Comparison of ENCODE assay signal across 18 cellular contexts in genomic region chr10:99623919-99624318, GRCh38. TPM values are rescaled to one million over a fixed set of nuclear protein-coding genes. Genes with fewer than 3 reads are reported as not detected.
A peak's percentile ranks its signal among the peaks of the same experiment; 100 is the strongest.
DNase-seq lines count a peak whose midpoint lies in the region; ATAC-seq and TF ChIP-seq lines count a peak whose summit lies in the region.
"Had no signal": no experiment of that assay in that cellular context is flagged by ENCODE, and none has a peak within 500 bp of the region (broad histone marks: within the 10 kb centered on the region; RNA-seq: fewer than 3 reads in every experiment).

No MANE protein-coding gene starts in this region.

- H3K4me1 ChIP-seq in BLaER1 treated with 17β-estradiol and CSF1 and Interleukin-3, amounts not matched to agents 10 nM and 100 nM: peaks cover 13 to 30% (median 22%) of the 10 kb centered on the region in 10 experiments

- H3K4me3 ChIP-seq in BLaER1 treated with 17β-estradiol and CSF1 and Interleukin-3, amounts not matched to agents 10 nM and 100 nM: no peak overlapping the region
- H3K4me3 ChIP-seq: GM23248 had no signal

- H3K27me3 Mint-ChIP-seq in activated CD4-positive, alpha-beta T cell treated with anti-CD3 and anti-CD28 coated beads, Interleukin-2, amount 10 ng/mL, durations not matched to agents 7 days and 5 days: peaks cover 5% of the 10 kb centered on the region
- H3K27me3 Mint-ChIP-seq in activated T-helper 17 cell treated with anti-CD3 and anti-CD28 coated beads, Interleukin-2, amount 50 U/mL, for 72 hours: no peaks in the 10 kb centered on the region
- no peaks in the 10 kb centered on the region for H3K27me3 Mint-ChIP-seq in neural crest cell (ENCODE audit: low read depth)

- H3K36me3 ChIP-seq in BLaER1 treated with 17β-estradiol and CSF1 and Interleukin-3, amounts not matched to agents 10 nM and 100 nM: no peaks in the 10 kb centered on the region

- no peak overlapping the region for H3K27ac ChIP-seq in BLaER1 treated with 17β-estradiol and CSF1 and Interleukin-3, amounts not matched to agents 10 nM and 100 nM
- H3K27ac ChIP-seq: GM23248 had no signal

- peak overlapping the region in 8 of 11 experiments; percentile 3 to 26 (median 10); a peak in 6 of 22 replicates for H3K4me2 ChIP-seq in BLaER1 treated with 17β-estradiol and CSF1 and Interleukin-3, amounts not matched to agents 10 nM and 100 nM

- no peak for TF ChIP-seq CTCF in neural crest cell (conservative IDR thresholded peaks at IDR 0.05)

- H3K4me3 Mint-ChIP-seq in activated CD4-positive, alpha-beta T cell treated with anti-CD3 and anti-CD28 coated beads, Interleukin-2, amount 10 ng/mL, durations not matched to agents 7 days and 5 days: no peak overlapping the region
- H3K4me3 Mint-ChIP-seq in activated T-helper 17 cell treated with anti-CD3 and anti-CD28 coated beads, Interleukin-2, amount 50 U/mL, for 72 hours: no peak overlapping the region
- peak overlapping the region; percentile 70 for H3K4me3 Mint-ChIP-seq in neural crest cell

- no peaks in the 10 kb centered on the region for H3K9me3 ChIP-seq in BLaER1 treated with 17β-estradiol and CSF1 and Interleukin-3, amounts not matched to agents 10 nM and 100 nM (replicated peaks in 1 of 11)

- ATAC-seq in activated T-helper 17 cell treated with anti-CD3 and anti-CD28 coated beads, Interleukin-2, amount 50 U/mL, for 72 hours (replicated peaks): no peak
- ATAC-seq in GM19463 (IDR thresholded peaks at IDR 0.05; ENCODE audit: unreplicated experiment): no peak
- ATAC-seq: HCT116 had no signal

- peaks cover 3% of the 10 kb centered on the region for H3K36me3 Mint-ChIP-seq in activated CD4-positive, alpha-beta T cell treated with anti-CD3 and anti-CD28 coated beads, Interleukin-2, amount 10 ng/mL, durations not matched to agents 7 days and 5 days (ENCODE audit: low read depth)
- H3K36me3 Mint-ChIP-seq in activated T-helper 17 cell treated with anti-CD3 and anti-CD28 coated beads, Interleukin-2, amount 50 U/mL, for 72 hours (ENCODE audit: low read depth): peaks cover 7% of the 10 kb centered on the region
- H3K36me3 Mint-ChIP-seq in neural crest cell (ENCODE audit: low read depth): no peaks in the 10 kb centered on the region

- H3K9me3 Mint-ChIP-seq in activated CD4-positive, alpha-beta T cell treated with anti-CD3 and anti-CD28 coated beads, Interleukin-2, amount 10 ng/mL, durations not matched to agents 7 days and 5 days: no peaks in the 10 kb centered on the region
- no peaks in the 10 kb centered on the region for H3K9me3 Mint-ChIP-seq in activated T-helper 17 cell treated with anti-CD3 and anti-CD28 coated beads, Interleukin-2, amount 50 U/mL, for 72 hours
- H3K9me3 Mint-ChIP-seq in neural crest cell: no peaks in the 10 kb centered on the region

- CTCF ChIA-PET in activated CD4-positive, alpha-beta T cell treated with anti-CD3 and anti-CD28 coated beads, Interleukin-2, amount 10 ng/mL, durations not matched to agents 7 days and 5 days (lab: Charles Lee): interaction anchor here (1.2 kb wide), 1 partner anchor 12 kb away, joined by 6 read pairs; no protein-coding TSS in a partner anchor

- H3K27ac Mint-ChIP-seq in activated CD4-positive, alpha-beta T cell treated with anti-CD3 and anti-CD28 coated beads, Interleukin-2, amount 10 ng/mL, durations not matched to agents 7 days and 5 days: peak overlapping the region; percentile 44
- peak overlapping the region; percentile 69 for H3K27ac Mint-ChIP-seq in activated T-helper 17 cell treated with anti-CD3 and anti-CD28 coated beads, Interleukin-2, amount 50 U/mL, for 72 hours
- no peak overlapping the region for H3K27ac Mint-ChIP-seq in neural crest cell (ENCODE audit: unreplicated experiment)

- POLR2A ChIA-PET in activated CD4-positive, alpha-beta T cell treated with anti-CD3 and anti-CD28 coated beads, Interleukin-2, amount 10 ng/mL, durations not matched to agents 7 days and 5 days (lab: Charles Lee): no interaction called here

- peaks cover 0 to 7% (median 0%) of the 10 kb centered on the region in 11 experiments; a peak in 7 of 22 replicates for H4K20me1 ChIP-seq in BLaER1 treated with 17β-estradiol and CSF1 and Interleukin-3, amounts not matched to agents 10 nM and 100 nM

- no peak overlapping the region for H3K9ac ChIP-seq in BLaER1 treated with 17β-estradiol and CSF1 and Interleukin-3, amounts not matched to agents 10 nM and 100 nM
- H3K9ac ChIP-seq: GM23248 had no signal

- no peaks in the 10 kb centered on the region for H3K27me3 ChIP-seq in BLaER1 treated with 17β-estradiol and CSF1 and Interleukin-3, amounts not matched to agents 10 nM and 100 nM

- peaks cover 17% of the 10 kb centered on the region for H3K4me1 Mint-ChIP-seq in activated CD4-positive, alpha-beta T cell treated with anti-CD3 and anti-CD28 coated beads, Interleukin-2, amount 10 ng/mL, durations not matched to agents 7 days and 5 days
- H3K4me1 Mint-ChIP-seq in activated T-helper 17 cell treated with anti-CD3 and anti-CD28 coated beads, Interleukin-2, amount 50 U/mL, for 72 hours: peaks cover 11% of the 10 kb centered on the region
- H3K4me1 Mint-ChIP-seq in neural crest cell: peaks cover 21% of the 10 kb centered on the region

- no peak for DNase-seq in activated CD4-positive, alpha-beta T cell treated with anti-CD3 and anti-CD28 coated beads, Interleukin-2, amount 10 ng/mL, durations not matched to agents 7 days and 5 days
- DNase-seq in activated CD4-positive, alpha-beta T cell treated with anti-CD3 and anti-CD28 coated beads for 4 hours: no peak
- no peak for DNase-seq in neural crest cell (ENCODE audit: low read depth, low spot score)
- DNase-seq in stimulated activated CD4-positive, alpha-beta T cell treated with anti-CD3 and anti-CD28 coated beads, Interleukin-1b, Interleukin-23, amount 100 ng/mL, for 48 hours: no peak
- DNase-seq: C1 segment of cervical spinal cord, DMS 273 treated with DMSO at 0.1 percent for 48 hours, GM23248, MV-4-11, NCI-H1417, NCI-H1930, NCI-H2171, NCI-H446 treated with DMSO at 0.1 percent for 48 hours, NCI-H748 treated with DMSO at 0.1 percent for 48 hours, RPMI8226 had no signal

RNA-seq across cellular contexts. Expression of gene SLC25A28, which starts 3.7 kb away (rescaled TPM):
- 10 to 100 TPM; 65.5 to 69.1 TPM for total RNA-seq in activated CD4-positive, alpha-beta T cell treated with anti-CD3 and anti-CD28 coated beads, Interleukin-2, amount 10 ng/mL, durations not matched to agents 7 days and 5 days
- total RNA-seq in activated T-helper 17 cell treated with anti-CD3 and anti-CD28 coated beads, Interleukin-2, amount 50 U/mL, for 72 hours: 10 to 100 TPM; 39.2 to 47.2 TPM
- 28.4 and 40.2 TPM in 2 replicates for total RNA-seq in neural crest cell

RNA-seq across cellular contexts. Expression of gene ENTPD7, which starts 35.4 kb away (rescaled TPM):
- total RNA-seq in activated CD4-positive, alpha-beta T cell treated with anti-CD3 and anti-CD28 coated beads, Interleukin-2, amount 10 ng/mL, durations not matched to agents 7 days and 5 days: 1 to 10 TPM; 5.8 to 5.9 TPM
- 1 to 10 TPM; 2.9 to 4.2 TPM for total RNA-seq in activated T-helper 17 cell treated with anti-CD3 and anti-CD28 coated beads, Interleukin-2, amount 50 U/mL, for 72 hours
- 23.9 and 24.9 TPM in 2 replicates for total RNA-seq in neural crest cell
